In genomic region chr3:193593666-193594025, GRCh38 we compare ENCODE assay signal across 8 cellular contexts. TPM values are rescaled to one million over a fixed set of nuclear protein-coding genes. Genes with fewer than 3 reads are reported as not detected.
DNase-seq lines count a peak whose midpoint lies in the region; ATAC-seq and TF ChIP-seq lines count a peak whose summit lies in the region.

No MANE protein-coding gene starts in this region.

- no peak overlapping the region for H4K5ac ChIP-seq in H9 (ENCODE audit: insufficient read length, low read depth, low read length)

- peak overlapping the region; percentile 87 for H2AFZ ChIP-seq in DND-41 (ENCODE audit: low read depth, low read length)
- no peak overlapping the region for H2AFZ ChIP-seq in H9 (ENCODE audit: low read length)

- H2BK15ac ChIP-seq in H9 (ENCODE audit: low read depth, low read length), result no peak overlapping the region

- CTCF ChIA-PET in activated CD8-positive, alpha-beta memory T cell treated with anti-CD3 and anti-CD28 coated beads, Interleukin-2, amount 10 ng/mL, durations not matched to agents 7 days and 5 days (lab: Charles Lee), result no interaction called here

- H4K8ac ChIP-seq in H9 (replicated peaks; ENCODE audit: insufficient read length, low read depth, low read length), result no peak overlapping the region

- H3K79me1 ChIP-seq in H9 (ENCODE audit: insufficient read depth, low read depth, low read length, poor library complexity, severe bottlenecking), result no peaks in the 10 kb centered on the region

- H2BK120ac ChIP-seq in H9 (ENCODE audit: low read depth, low read length, poor library complexity, severe bottlenecking), result no peak overlapping the region

- H3K27ac Mint-ChIP-seq in H9 (peak overlapping the region; percentile 62 to 95 (median 90)), nephron (peak overlapping the region; percentile 48 to 95 (median 95))
- peak overlapping the region; percentile 95 for H3K27ac Mint-ChIP-seq in activated CD8-positive, alpha-beta memory T cell treated with anti-CD3 and anti-CD28 coated beads, Interleukin-2, amount 10 ng/mL, durations not matched to agents 7 days and 5 days

- H3K18ac ChIP-seq in H9 (ENCODE audit: insufficient read length, low read depth, low read length), result no peak overlapping the region

- peak overlapping the region; percentile 65 for H2BK12ac ChIP-seq in H9 (ENCODE audit: insufficient read length, low read depth, low read length)

- peaks cover 36% of the 10 kb centered on the region for H3K4me1 ChIP-seq in DND-41 (ENCODE audit: insufficient read depth, low read length)
- no peaks in the 10 kb centered on the region for H3K4me1 ChIP-seq in H9 (ENCODE audit: insufficient read depth, low read length)
- no peaks in the 10 kb centered on the region for H3K4me1 ChIP-seq in esophagus (ENCODE audit: control insufficient read depth in 2 of 2, insufficient read depth in 2 of 2, low read length in 1 of 2)
- H3K4me1 ChIP-seq in vagina, result peaks cover 28% of the 10 kb centered on the region

- no peak overlapping the region for H3T11ph ChIP-seq in H9 (ENCODE audit: low read length)

- H3K4me1 Mint-ChIP-seq in H9, result peaks cover 28 to 34% of the 10 kb centered on the region in 2 experiments
- H3K4me1 Mint-ChIP-seq in activated CD8-positive, alpha-beta memory T cell treated with anti-CD3 and anti-CD28 coated beads, Interleukin-2, amount 10 ng/mL, durations not matched to agents 7 days and 5 days, result peaks cover 51% of the 10 kb centered on the region
- peaks cover 17% of the 10 kb centered on the region for H3K4me1 Mint-ChIP-seq in nephron

- H3K23me2 ChIP-seq in H9 (ENCODE audit: insufficient read length, low read depth, low read length, poor library complexity, severe bottlenecking), result peaks cover 6% of the 10 kb centered on the region

- H3K27ac ChIP-seq in DND-41 (ENCODE audit: low read length), result peak overlapping the region; percentile 77
- H3K27ac ChIP-seq in H9 (ENCODE audit: insufficient read length, low read depth, low read length), result peak overlapping the region; percentile 44
- peak overlapping the region; percentile 80 to 95 for H3K27ac ChIP-seq in esophagus (ENCODE audit: low read depth in 2 of 2, low read length in 1 of 2)
- H3K27ac ChIP-seq in vagina, result peak overlapping the region; percentile 77

- H3K23ac ChIP-seq in H9 (ENCODE audit: insufficient read length, low read depth, low read length), result no peak overlapping the region

- H3K4me2 ChIP-seq in DND-41 (ENCODE audit: insufficient read depth, low read length) (peak overlapping the region; percentile 74), H9 (ENCODE audit: insufficient read depth, insufficient read length, low read length) (peak overlapping the region; percentile 100)

- no peak overlapping the region for H2BK5ac ChIP-seq in H9 (ENCODE audit: insufficient read length, low read length)

- H3K36me3 ChIP-seq in DND-41 (ENCODE audit: insufficient read depth, low read length) (peaks cover 12% of the 10 kb centered on the region), esophagus (ENCODE audit: control insufficient read depth in 2 of 2, insufficient read depth in 2 of 2, low read length in 1 of 2) (no peaks in the 10 kb centered on the region), vagina (no peaks in the 10 kb centered on the region)

- peaks cover 8 to 17% (median 8%) of the 10 kb centered on the region in 3 experiments; a peak in 6 of 7 replicates for H3K36me3 Mint-ChIP-seq in H9 (ENCODE audit: insufficient read depth in 1 of 3, low read depth in 3 of 3)
- peaks cover 27% of the 10 kb centered on the region for H3K36me3 Mint-ChIP-seq in activated CD8-positive, alpha-beta memory T cell treated with anti-CD3 and anti-CD28 coated beads, Interleukin-2, amount 10 ng/mL, durations not matched to agents 7 days and 5 days
- H3K36me3 Mint-ChIP-seq in nephron (ENCODE audit: low read depth), result peaks cover 18% of the 10 kb centered on the region

- peak overlapping the region; percentile 66 to 87 for H3K4me3 ChIP-seq in DND-41 (ENCODE audit: low read depth in 1 of 2, low read length in 2 of 2)
- H3K4me3 ChIP-seq in esophagus (ENCODE audit: low read depth in 1 of 2, low read length in 2 of 2), result peak overlapping the region; percentile 72 to 96
- H3K4me3 ChIP-seq in vagina, result peak overlapping the region; percentile 71 to 73

- no peak overlapping the region for H3K4ac ChIP-seq in H9 (ENCODE audit: low read depth, low read length)

- H2AK5ac ChIP-seq in H9 (ENCODE audit: insufficient read length, low read length), result no peak overlapping the region

- H3K14ac ChIP-seq in H9 (ENCODE audit: insufficient read depth, low read length), result peak overlapping the region; percentile 61; the same call in 1 of the 2 replicates

- H4K20me1 ChIP-seq in DND-41 (ENCODE audit: insufficient read depth, low read length) (peaks cover 15% of the 10 kb centered on the region; the same call in 1 of the 2 replicates), H9 (ENCODE audit: control insufficient read depth, insufficient read depth, insufficient read length) (no peaks in the 10 kb centered on the region)

- peak overlapping the region; percentile 94 to 95 for H3K4me3 Mint-ChIP-seq in H9
- peak overlapping the region; percentile 98 for H3K4me3 Mint-ChIP-seq in activated CD8-positive, alpha-beta memory T cell treated with anti-CD3 and anti-CD28 coated beads, Interleukin-2, amount 10 ng/mL, durations not matched to agents 7 days and 5 days
- peak overlapping the region; percentile 95 to 97 (median 96) for H3K4me3 Mint-ChIP-seq in nephron

- H3K27me3 ChIP-seq in DND-41 (ENCODE audit: insufficient read depth, low read length, poor library complexity) (no peaks in the 10 kb centered on the region), H9 (ENCODE audit: insufficient read depth, low read length) (no peaks in the 10 kb centered on the region), esophagus (ENCODE audit: control insufficient read depth in 1 of 2, insufficient read depth in 2 of 2, low read length in 2 of 2) (no peaks in the 10 kb centered on the region), vagina (no peaks in the 10 kb centered on the region)

- peak overlapping the region; percentile 86 for H3K9ac ChIP-seq in DND-41 (ENCODE audit: low read depth, low read length)
- peak overlapping the region; percentile 97 for H3K9ac ChIP-seq in H9 (ENCODE audit: extremely low read depth, insufficient read length, low read length)

- H3K9me3 Mint-ChIP-seq in H9 (no peaks in the 10 kb centered on the region; a peak in 2 of 5 replicates), nephron (no peaks in the 10 kb centered on the region)
- H3K9me3 Mint-ChIP-seq in activated CD8-positive, alpha-beta memory T cell treated with anti-CD3 and anti-CD28 coated beads, Interleukin-2, amount 10 ng/mL, durations not matched to agents 7 days and 5 days (ENCODE audit: low read depth), result no peaks in the 10 kb centered on the region

- H3K9me3 ChIP-seq in DND-41 (ENCODE audit: insufficient read depth, low read length, severe bottlenecking) (no peaks in the 10 kb centered on the region), H9 (ENCODE audit: control insufficient read depth, low read depth, low read length) (no peaks in the 10 kb centered on the region), esophagus (ENCODE audit: control insufficient read depth in 2 of 2, insufficient read depth in 1 of 2, low read depth in 1 of 2, low read length in 1 of 2) (no peaks in the 10 kb centered on the region), vagina (no peaks in the 10 kb centered on the region)

- peak; percentile 23 for DNase-seq in DND-41
- no peak for DNase-seq in H9
- DNase-seq in NCI-H2029 treated with DMSO at 0.1 percent for 48 hours (lab: John Stamatoyannopoulos, UW), result peak; percentile 36
- peak; percentile 71 for DNase-seq in activated CD8-positive, alpha-beta memory T cell treated with anti-CD3 and anti-CD28 coated beads, Interleukin-2, amount 10 ng/mL, durations not matched to agents 7 days and 5 days
- DNase-seq in vagina (ENCODE audit: extremely low spot score in 2 of 2), result no peak
- DNase-seq in GOT3 (lab: John Stamatoyannopoulos, UW), result no peak

- intact Hi-C loops in vagina (cut with DNase I), result no loop called here

- H3K79me2 ChIP-seq in DND-41 (ENCODE audit: insufficient read depth, low read length), result peaks cover 66% of the 10 kb centered on the region
- peaks cover 10% of the 10 kb centered on the region; the same call in 1 of the 2 replicates for H3K79me2 ChIP-seq in H9 (ENCODE audit: insufficient read depth, low read length)

- no peak overlapping the region for H4K91ac ChIP-seq in H9 (ENCODE audit: insufficient read length, low read depth, low read length)

- no peak for TF ChIP-seq POLR2A in vagina (IDR thresholded peaks at IDR 0.05)

- H3K56ac ChIP-seq in H9 (ENCODE audit: insufficient read length, low read depth, low read length), result no peak overlapping the region

- H3K27me3 Mint-ChIP-seq in H9 (ENCODE audit: low read depth) (peaks cover 10% of the 10 kb centered on the region), nephron (ENCODE audit: low read depth) (no peaks in the 10 kb centered on the region)
- no peaks in the 10 kb centered on the region for H3K27me3 Mint-ChIP-seq in activated CD8-positive, alpha-beta memory T cell treated with anti-CD3 and anti-CD28 coated beads, Interleukin-2, amount 10 ng/mL, durations not matched to agents 7 days and 5 days

- ATAC-seq in DND-41 (ENCODE audit: insufficient read depth, low read depth), result peak; percentile 28
- peak; percentile 37 for ATAC-seq in activated CD8-positive, alpha-beta memory T cell treated with anti-CD3 and anti-CD28 coated beads, Interleukin-2, amount 10 ng/mL, durations not matched to agents 7 days and 5 days

- WGBS in H9 (ENCODE audit: extremely low coverage, insufficient read length, low lambda C conversion rate), result no CpG with 5 or more reads among the region's 11 CpGs
- WGBS in esophagus, 2 donors, result 0 to 1% methylated on average over 11 of the region's 11 CpGs

- no peak overlapping the region for H2BK20ac ChIP-seq in H9 (ENCODE audit: low read depth, low read length, poor library complexity, severe bottlenecking)

- no peak for TF ChIP-seq CTCF in DND-41 (IDR thresholded peaks at IDR 0.05; ENCODE audit: borderline replicate concordance, extremely low read depth, low read length, poor library complexity, severe bottlenecking)
- no peak for TF ChIP-seq CTCF in H9 (conservative IDR thresholded peaks at IDR 0.05)
- TF ChIP-seq CTCF in nephron (IDR thresholded peaks at IDR 0.05; ENCODE audit: unreplicated experiment in 3 of 3), result no peak
- no peak for TF ChIP-seq CTCF in vagina (IDR thresholded peaks at IDR 0.05)

RNA-seq across cellular contexts. Expression of gene OPA1, which starts 0.6 kb away (rescaled TPM):
- 74.1 and 75.4 TPM in 2 replicates for total RNA-seq in H9 (2021)
- total RNA-seq in activated CD8-positive, alpha-beta memory T cell treated with anti-CD3 and anti-CD28 coated beads, Interleukin-2, amount 10 ng/mL, durations not matched to agents 7 days and 5 days, result 10 to 100 TPM; 56.5 to 61.7 TPM
- polyA plus RNA-seq in esophagus, result 10 to 100 TPM in 1 of 2 donors, 1 to 10 TPM in 1; 9.2 to 20.5 TPM
- total RNA-seq in vagina, result 38.5 TPM

RNA-seq across cellular contexts. Expression of gene ATP13A4, which starts 39.0 kb away (rescaled TPM):
- total RNA-seq in H9 (2021), result 0.13 TPM in 1 of 2 replicates, not detected in the other
- 1 to 10 TPM; 3.7 to 6.5 TPM for total RNA-seq in activated CD8-positive, alpha-beta memory T cell treated with anti-CD3 and anti-CD28 coated beads, Interleukin-2, amount 10 ng/mL, durations not matched to agents 7 days and 5 days
- 10 to 100 TPM; 24.9 to 28.4 TPM for polyA plus RNA-seq in esophagus
- 13.0 TPM for total RNA-seq in vagina

Comparison
In these comparisons a context has a peak if more than half of its experiments do, and no peak if none do; other contexts are left out.
1. DNase-seq: peak in DND-41 (single experiment), NCI-H2029 treated with DMSO at 0.1 percent for 48 hours (single experiment) and activated CD8-positive, alpha-beta memory T cell treated with anti-CD3 and anti-CD28 coated beads, Interleukin-2, amount 10 ng/mL, durations not matched to agents 7 days and 5 days (single experiment); none in H9 (single experiment), vagina (0 of 2) and GOT3 (single experiment).
2. Peak in every context shown above with its lines, with median percentiles within 50 percentile points of each other: H3K27ac ChIP-seq, H3K4me3 ChIP-seq, H3K27ac Mint-ChIP-seq and H3K4me3 Mint-ChIP-seq.